8 cellular contexts compared by ENCODE assay signal in the genomic region with DNA sequence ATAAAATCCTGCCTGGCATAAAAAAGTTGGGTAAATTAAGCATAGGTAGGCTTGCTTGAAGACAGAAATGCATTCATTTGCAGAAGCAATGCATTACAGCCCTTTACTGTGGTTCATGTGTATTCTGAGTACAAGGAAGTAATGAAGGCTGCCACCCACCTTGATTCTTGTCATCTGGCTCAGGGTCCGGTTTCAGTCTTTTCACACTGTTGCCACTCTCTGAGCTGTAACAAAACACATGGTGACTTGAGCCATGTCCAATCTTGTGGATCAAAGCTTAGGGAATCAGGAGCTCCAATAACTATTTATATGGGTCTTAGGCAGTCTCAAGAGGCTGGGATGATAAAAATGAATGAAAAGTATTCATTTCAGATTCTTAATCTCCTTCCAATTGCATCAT.
"Had no signal": no experiment of that assay in that cellular context is flagged by ENCODE, and none has a peak within 500 bp of the region (broad histone marks: within the 10 kb centered on the region; RNA-seq: fewer than 3 reads in every experiment).

No MANE protein-coding gene starts in this region.

- FAIRE-seq: H1, HTR-8/SVneo, K562 had no signal

- H3K27ac Mint-ChIP-seq: GM23338 had no signal

- H3K9me3 ChIP-seq: HAP-1 had no signal

- H3K9me3 Mint-ChIP-seq: GM23338 had no signal

- DNase-seq: H7, IMR-90 had no signal

- H3K4me3 Mint-ChIP-seq: GM23338 had no signal

- H3K4me3 ChIP-seq: GM23338, HAP-1, K562 had no signal

- H3K4me1 ChIP-seq: HAP-1 had no signal

- ATAC-seq: GM23338, HCT116, K562 had no signal
